In the genomic region with DNA sequence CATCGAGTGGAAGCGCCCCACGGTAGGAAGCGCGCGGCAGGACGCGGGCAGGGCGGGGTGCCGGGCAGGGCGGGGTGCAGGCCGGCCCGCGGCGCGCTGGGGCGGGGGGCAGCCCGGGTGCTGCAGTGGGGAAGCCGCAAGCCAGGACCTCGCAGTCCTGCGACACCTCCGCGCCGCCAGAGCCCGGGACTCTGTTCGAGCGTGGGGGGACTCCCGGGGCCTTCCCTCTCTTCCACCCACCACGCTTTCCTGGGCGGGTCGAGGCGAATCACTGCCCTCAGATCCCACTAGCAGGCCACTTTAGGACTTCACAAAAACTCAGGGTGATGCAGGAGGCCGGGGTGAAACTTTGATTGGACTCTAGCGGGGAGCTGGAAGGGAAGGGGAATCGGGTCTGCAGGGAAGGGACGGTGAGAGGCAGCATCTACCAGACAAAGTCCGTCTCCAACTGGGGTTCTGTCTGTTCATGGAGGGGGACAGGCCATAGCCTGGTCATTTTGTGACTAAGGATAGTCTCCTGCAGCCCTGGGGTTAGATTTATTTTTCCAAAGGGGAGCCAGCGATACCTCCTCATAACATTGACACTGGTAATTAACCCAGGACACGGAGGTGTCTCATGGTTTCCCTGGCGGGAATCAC, we compare ENCODE assay signal across 8 cellular contexts. TPM values are rescaled to one million over a fixed set of nuclear protein-coding genes. Genes with fewer than 3 reads are reported as not detected.
DNase-seq lines count a peak whose midpoint lies in the region; ATAC-seq, FAIRE-seq and TF ChIP-seq lines count a peak whose summit lies in the region.

No MANE protein-coding gene starts in this region.

- peak; percentile 32 for ATAC-seq in GM18505 (IDR thresholded peaks at IDR 0.05; ENCODE audit: unreplicated experiment)
- ATAC-seq in HG02610 (IDR thresholded peaks at IDR 0.05; ENCODE audit: unreplicated experiment) = peak; percentile 28

- H3K4me3 ChIP-seq in Peyer's patch = peak overlapping the region; percentile 76 to 95 (median 88)
- peak overlapping the region; percentile 59 for H3K4me3 ChIP-seq in iPS-11a (ENCODE audit: low read depth, low read length)
- peak overlapping the region; percentile 76 to 86 for H3K4me3 ChIP-seq in small intestine (ENCODE audit: low read depth in 1 of 2, low read length in 2 of 2)
- H3K4me3 ChIP-seq in OCI-LY7 (ENCODE audit: low read depth, low read length, poor library complexity, severe bottlenecking) = no peak overlapping the region

- no peak overlapping the region for H3K4me2 ChIP-seq in OCI-LY7 (ENCODE audit: low read length)

- no peak for FAIRE-seq in small intestine (lab: Jason Lieb, UNC)

- no TSS peak for BruUV-seq in OCI-LY7 (replicated peaks; lab: Mats Ljungman, UMichigan)

- H3K9me3 ChIP-seq in Peyer's patch = peaks cover 0 to 5% (median 0%) of the 10 kb centered on the region in 4 donors
- no peaks in the 10 kb centered on the region for H3K9me3 ChIP-seq in small intestine (ENCODE audit: control insufficient read depth, low read depth)
- H3K9me3 ChIP-seq in OCI-LY7 (ENCODE audit: low read length) = no peaks in the 10 kb centered on the region

- H2AFZ ChIP-seq in OCI-LY7 (ENCODE audit: low read length) = no peak overlapping the region

- DNase-seq in Peyer's patch = peak; percentile 27 to 78 (median 60)
- peak; percentile 49 for DNase-seq in small intestine
- DNase-seq in NCI-H1436 treated with DMSO at 0.1 percent for 48 hours (lab: John Stamatoyannopoulos, UW) = no peak
- DNase-seq in OCI-LY7 (ENCODE audit: low spot score) = no peak

- H3K9me2 ChIP-seq in OCI-LY7 (ENCODE audit: insufficient read depth, low read length) = no peaks in the 10 kb centered on the region

- H3K79me2 ChIP-seq in OCI-LY7 (ENCODE audit: insufficient read depth, low read depth, low read length) = no peaks in the 10 kb centered on the region

- TF ChIP-seq POLR2A in GM18505 (IDR thresholded peaks at IDR 0.05; ENCODE audit: borderline replicate concordance, extremely low read depth, insufficient read depth, insufficient read length) (no peak), Peyer's patch (IDR thresholded peaks at IDR 0.05) (no peak)

- H3K4me1 ChIP-seq in Peyer's patch = peaks cover 0 to 43% (median 25%) of the 10 kb centered on the region in 4 donors
- H3K4me1 ChIP-seq in small intestine (ENCODE audit: control insufficient read depth in 2 of 2, insufficient read depth in 1 of 2, low read depth in 1 of 2, low read length in 1 of 2) = peaks cover 5 to 17% of the 10 kb centered on the region in 2 donors
- no peaks in the 10 kb centered on the region for H3K4me1 ChIP-seq in OCI-LY7 (ENCODE audit: insufficient read depth, low read length, poor library complexity, severe bottlenecking)

- WGBS in small intestine, 3 donors = 3% methylated on average over 32 to 40 of the region's 40 CpGs

- POLR2A ChIA-PET in OCI-LY7 (lab: Charles Lee) = no interaction called here

- CTCF ChIA-PET in OCI-LY7 (lab: Charles Lee; ENCODE audit: unreplicated experiment) = no interaction called here

- H3K36me3 ChIP-seq in Peyer's patch (peaks cover 0 to 7% (median 0%) of the 10 kb centered on the region in 3 donors), small intestine (ENCODE audit: control insufficient read depth in 2 of 2, insufficient read depth in 2 of 2, low read length in 2 of 2) (no peaks in the 10 kb centered on the region), OCI-LY7 (ENCODE audit: insufficient read depth, low read length) (no peaks in the 10 kb centered on the region)

- H4K20me1 ChIP-seq in OCI-LY7 (ENCODE audit: insufficient read depth, low read length) = no peaks in the 10 kb centered on the region

- H3K27ac ChIP-seq in Peyer's patch (peak overlapping the region; percentile 83 to 100 (median 96)), angular gyrus (ENCODE audit: low read depth, low read length) (peak overlapping the region; percentile 82), small intestine (ENCODE audit: low read depth in 1 of 2, low read length in 1 of 2) (peak overlapping the region; percentile 97 to 98), OCI-LY7 (ENCODE audit: low read depth, low read length, poor library complexity, severe bottlenecking) (no peak overlapping the region)

- TF ChIP-seq CTCF in Peyer's patch (IDR thresholded peaks at IDR 0.05) = no peak
- TF ChIP-seq CTCF in OCI-LY7 (conservative IDR thresholded peaks at IDR 0.05; ENCODE audit: low read length) = no peak

- H3K27me3 ChIP-seq in Peyer's patch = no peaks in the 10 kb centered on the region
- no peaks in the 10 kb centered on the region for H3K27me3 ChIP-seq in small intestine (ENCODE audit: control insufficient read depth in 2 of 2, insufficient read depth in 2 of 2, low read length in 2 of 2)

- intact Hi-C loops in OCI-LY7 (cut with micrococcal nuclease; ENCODE audit: unreplicated experiment) = no loop called here

RNA-seq across cellular contexts. Expression of a gene that starts 0.6 kb away (rescaled TPM):
- total RNA-seq in Peyer's patch (100 to 1,000 TPM; 143 to 276 (median 202) TPM), OCI-LY7 (2022) (0.52 TPM in 1 of 2 replicates, not detected in the other)
- polyA plus RNA-seq in small intestine = 100 to 1,000 TPM in 1 of 3 donors, 10 to 100 TPM in 2; 47.0 to 115 (median 68.8) TPM
- not detected in 2 replicates for total RNA-seq in OCI-LY7 (2014; rRNA removed; shearing (Covaris generic))

RNA-seq across cellular contexts. Expression of a gene that starts 47.5 kb away (rescaled TPM):
- total RNA-seq in Peyer's patch (10 to 100 TPM in 3 of 4 donors, 1 to 10 TPM in 1; 9.9 to 74.0 (median 31.4) TPM), OCI-LY7 (2022) (not detected in 2 replicates)
- 10 to 100 TPM in 1 of 3 donors, 1 to 10 TPM in 2; 5.1 to 13.6 (median 10.0) TPM for polyA plus RNA-seq in small intestine
- total RNA-seq in OCI-LY7 (2014; rRNA removed; shearing (Covaris generic)) = not detected in 2 replicates

Comparison
In these comparisons a context has a peak if more than half of its experiments do, and no peak if none do; other contexts are left out.
1. DNase-seq: peak in Peyer's patch (3 of 3) and small intestine (single experiment); none in NCI-H1436 treated with DMSO at 0.1 percent for 48 hours (single experiment) and OCI-LY7 (single experiment).
2. RNA of a gene that starts 0.6 kb away (total RNA-seq): 143 to 276 TPM in Peyer's patch; 0.52 TPM in OCI-LY7; every median in the first group is over 10 times any median in the second.
3. RNA of a gene that starts 47.5 kb away (total RNA-seq): 9.9 to 74.0 TPM in Peyer's patch; not detected in OCI-LY7; every median in the first group is over 10 times any median in the second.